8 cellular contexts compared by ENCODE assay signal in the genomic region with DNA sequence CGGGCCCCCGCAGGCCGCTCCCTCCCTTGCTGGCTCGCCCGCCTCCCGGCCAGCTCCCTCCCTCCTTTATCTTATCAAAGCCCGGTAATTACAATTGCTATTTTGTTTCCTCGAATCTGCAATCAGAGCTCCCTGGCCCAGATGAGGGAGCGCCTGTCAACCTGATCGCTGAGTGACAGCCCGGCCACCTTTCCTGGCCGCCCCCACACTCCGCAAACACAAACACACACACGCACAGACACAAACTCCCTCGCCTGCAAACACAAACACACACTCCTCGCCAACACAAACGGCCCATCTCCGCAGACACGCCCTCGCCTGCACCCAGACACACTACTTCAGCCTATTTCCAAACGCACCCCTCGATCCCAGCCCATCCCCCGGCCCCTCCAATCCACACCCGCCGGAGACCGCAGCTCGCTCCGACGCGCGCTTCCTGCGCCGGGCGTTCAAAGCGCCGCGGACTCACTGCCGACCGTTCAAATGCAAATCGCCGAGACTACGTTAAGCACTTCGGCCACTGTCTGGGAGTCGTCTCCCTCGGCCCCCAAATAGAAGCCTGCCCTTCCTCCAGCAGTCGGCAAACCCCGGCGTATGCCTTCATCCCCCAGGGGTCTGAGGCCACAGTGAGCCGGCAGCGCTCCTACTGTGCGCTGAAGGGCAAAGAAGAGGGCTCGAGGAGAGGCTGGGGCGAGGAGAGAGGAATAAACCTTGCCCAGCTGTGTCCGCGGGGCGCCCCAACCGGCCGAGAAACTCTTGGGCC. TPM values are rescaled to one million over a fixed set of nuclear protein-coding genes. Genes with fewer than 3 reads are reported as not detected.
A peak's percentile ranks its signal among the peaks of the same experiment; 100 is the strongest.
DNase-seq lines count a peak whose midpoint lies in the region; ATAC-seq and TF ChIP-seq lines count a peak whose summit lies in the region.

No MANE protein-coding gene starts in this region.

- H3K4me1 Mint-ChIP-seq in activated CD4-positive, alpha-beta T cell treated with anti-CD3 and anti-CD28 coated beads, Interleukin-2, amount 10 ng/mL, durations not matched to agents 24 days and 14 days = peaks cover 38% of the 10 kb centered on the region
- H3K4me1 Mint-ChIP-seq in stimulated activated memory B cell treated with anti-CD40 and anti-IgM and Interleukin-4, amounts not matched to agents 10 μg/mL and 1 μg/mL and 100 μg/mL, for 72 hours = peaks cover 81% of the 10 kb centered on the region

- no peak for ATAC-seq in stimulated activated memory B cell treated with anti-CD40 and anti-IgM and Interleukin-4, amounts not matched to agents 10 μg/mL and 1 μg/mL and 100 μg/mL, for 72 hours

- no peaks in the 10 kb centered on the region for H3K9me3 ChIP-seq in adrenal gland (replicated peaks in 1 of 3)
- H3K9me3 ChIP-seq in iPS-20b (ENCODE audit: insufficient read depth, low read depth, low read length) = no peaks in the 10 kb centered on the region

- peaks cover 41% of the 10 kb centered on the region for H3K36me3 Mint-ChIP-seq in activated CD4-positive, alpha-beta T cell treated with anti-CD3 and anti-CD28 coated beads, Interleukin-2, amount 10 ng/mL, durations not matched to agents 24 days and 14 days (ENCODE audit: low read depth)
- peaks cover 10% of the 10 kb centered on the region for H3K36me3 Mint-ChIP-seq in stimulated activated memory B cell treated with anti-CD40 and anti-IgM and Interleukin-4, amounts not matched to agents 10 μg/mL and 1 μg/mL and 100 μg/mL, for 72 hours

- TF ChIP-seq POLR2A in adrenal gland (IDR thresholded peaks at IDR 0.05) = no peak

- no peak for TF ChIP-seq CTCF in adrenal gland (IDR thresholded peaks at IDR 0.05)

- intact Hi-C loops in activated CD4-positive, alpha-beta T cell treated with anti-CD3 and anti-CD28 coated beads, Interleukin-2, amount 10 ng/mL, durations not matched to agents 24 days and 14 days (cut with micrococcal nuclease) = loop anchor here (10.0 kb wide), 2 partner anchors 614 to 644 kb away; a partner anchor contains a TSS
- intact Hi-C loops in adrenal gland (cut with DNase I) = loop anchor here in 1 of 2 donors (5.0 kb wide), 1 partner anchor 567 kb away; no protein-coding TSS in a partner anchor

- no peak overlapping the region for H3K27ac Mint-ChIP-seq in activated CD4-positive, alpha-beta T cell treated with anti-CD3 and anti-CD28 coated beads, Interleukin-2, amount 10 ng/mL, durations not matched to agents 24 days and 14 days
- peak overlapping the region; percentile 0 for H3K27ac Mint-ChIP-seq in stimulated activated memory B cell treated with anti-CD40 and anti-IgM and Interleukin-4, amounts not matched to agents 10 μg/mL and 1 μg/mL and 100 μg/mL, for 72 hours

- peak; percentile 73 for DNase-seq in activated CD4-positive, alpha-beta T cell treated with anti-CD3 and anti-CD28 coated beads, Interleukin-2, amount 10 ng/mL, durations not matched to agents 24 days and 14 days
- DNase-seq in activated CD4-positive, alpha-beta T cell treated with anti-CD3 and anti-CD28 coated beads, Interleukin-2, amount 50 U/mL, for 4 hours = no peak
- DNase-seq in adrenal gland (peak in 5 of 7 donors; percentile 25 to 35 (median 30)), NCI-H446 treated with DMSO at 0.1 percent for 48 hours (lab: John Stamatoyannopoulos, UW) (no peak), NCI-H1694 treated with DMSO at 0.1 percent for 48 hours (lab: John Stamatoyannopoulos, UW) (no peak)
- no peak for DNase-seq in stimulated activated CD4-positive, alpha-beta T cell treated with anti-CD3 and anti-CD28 coated beads, Interleukin-4, amount 100 ng/mL, for 1 hour

- H3K36me3 ChIP-seq in adrenal gland (replicated peaks in 1 of 2) = no peaks in the 10 kb centered on the region
- no peaks in the 10 kb centered on the region; the same call in 1 of the 2 replicates for H3K36me3 ChIP-seq in iPS-20b (ENCODE audit: insufficient read depth, low read depth, low read length)

- peaks cover 38% of the 10 kb centered on the region for H3K27me3 Mint-ChIP-seq in activated CD4-positive, alpha-beta T cell treated with anti-CD3 and anti-CD28 coated beads, Interleukin-2, amount 10 ng/mL, durations not matched to agents 24 days and 14 days
- H3K27me3 Mint-ChIP-seq in stimulated activated memory B cell treated with anti-CD40 and anti-IgM and Interleukin-4, amounts not matched to agents 10 μg/mL and 1 μg/mL and 100 μg/mL, for 72 hours = peaks cover 45% of the 10 kb centered on the region

- H3K9me3 Mint-ChIP-seq in activated CD4-positive, alpha-beta T cell treated with anti-CD3 and anti-CD28 coated beads, Interleukin-2, amount 10 ng/mL, durations not matched to agents 24 days and 14 days = no peaks in the 10 kb centered on the region
- no peaks in the 10 kb centered on the region for H3K9me3 Mint-ChIP-seq in stimulated activated memory B cell treated with anti-CD40 and anti-IgM and Interleukin-4, amounts not matched to agents 10 μg/mL and 1 μg/mL and 100 μg/mL, for 72 hours

- peak overlapping the region; percentile 30; the same call in 1 of the 2 replicates for H3K9ac ChIP-seq in iPS-20b (ENCODE audit: low read depth, low read length)

- H3K4me1 ChIP-seq in adrenal gland (replicated peaks in 1 of 2) (peaks cover 29 to 41% of the 10 kb centered on the region in 2 donors), iPS-20b (ENCODE audit: insufficient read depth, low read length) (peaks cover 21% of the 10 kb centered on the region)

- WGBS in adrenal gland, 4 donors = 10 to 29% (median 14%) methylated on average over 31 to 58 of the region's 58 CpGs

- H3K4me3 ChIP-seq in adrenal gland = peak overlapping the region in 2 of 4 donors; percentile 9 to 42
- H3K4me3 ChIP-seq in iPS-20b (ENCODE audit: low read length) = peak overlapping the region; percentile 75

- H3K27ac ChIP-seq in adrenal gland (no peak overlapping the region), iPS-20b (ENCODE audit: low read length) (no peak overlapping the region)

- peak overlapping the region; percentile 79 for H3K4me3 Mint-ChIP-seq in activated CD4-positive, alpha-beta T cell treated with anti-CD3 and anti-CD28 coated beads, Interleukin-2, amount 10 ng/mL, durations not matched to agents 24 days and 14 days
- H3K4me3 Mint-ChIP-seq in stimulated activated memory B cell treated with anti-CD40 and anti-IgM and Interleukin-4, amounts not matched to agents 10 μg/mL and 1 μg/mL and 100 μg/mL, for 72 hours = peak overlapping the region; percentile 74

- H3K27me3 ChIP-seq in adrenal gland (peaks cover 37% of the 10 kb centered on the region), iPS-20b (ENCODE audit: insufficient read depth, low read length) (peaks cover 68% of the 10 kb centered on the region)

RNA-seq across cellular contexts. Expression of a gene that starts 3.0 kb away (rescaled TPM):
- 0.35 TPM in 1 of 2 replicates, not detected in the other for total RNA-seq in activated CD4-positive, alpha-beta T cell treated with anti-CD3 and anti-CD28 coated beads, Interleukin-2, amount 10 ng/mL, durations not matched to agents 24 days and 14 days
- total RNA-seq in adrenal gland = not detected
- polyA plus RNA-seq in adrenal gland = not detected

RNA-seq across cellular contexts. Expression of a gene that starts 4.3 kb away (rescaled TPM):
- total RNA-seq in activated CD4-positive, alpha-beta T cell treated with anti-CD3 and anti-CD28 coated beads, Interleukin-2, amount 10 ng/mL, durations not matched to agents 24 days and 14 days = 172 and 175 TPM in 2 replicates
- 10 to 100 TPM; 20.6 to 51.5 (median 36.8) TPM for total RNA-seq in adrenal gland
- 10 to 100 TPM; 14.7 to 23.8 (median 19.8) TPM for polyA plus RNA-seq in adrenal gland

RNA-seq across cellular contexts. Expression of a gene that starts 39.3 kb away (rescaled TPM):
- 99.9 and 102 TPM in 2 replicates for total RNA-seq in activated CD4-positive, alpha-beta T cell treated with anti-CD3 and anti-CD28 coated beads, Interleukin-2, amount 10 ng/mL, durations not matched to agents 24 days and 14 days
- 100 to 1,000 TPM in 1 of 8 donors, 10 to 100 TPM in 7; 32.8 to 102 (median 72.0) TPM for total RNA-seq in adrenal gland
- polyA plus RNA-seq in adrenal gland = 10 to 100 TPM; 55.4 to 81.2 (median 65.5) TPM

Comparison
In these comparisons a context has a peak if more than half of its experiments do, and no peak if none do; other contexts are left out.
1. DNase-seq: peak in activated CD4-positive, alpha-beta T cell treated with anti-CD3 and anti-CD28 coated beads, Interleukin-2, amount 10 ng/mL, durations not matched to agents 24 days and 14 days (single experiment) and adrenal gland (5 of 7); none in activated CD4-positive, alpha-beta T cell treated with anti-CD3 and anti-CD28 coated beads, Interleukin-2, amount 50 U/mL, for 4 hours (0 of 2), NCI-H446 treated with DMSO at 0.1 percent for 48 hours (single experiment), stimulated activated CD4-positive, alpha-beta T cell treated with anti-CD3 and anti-CD28 coated beads, Interleukin-4, amount 100 ng/mL, for 1 hour (single experiment) and NCI-H1694 treated with DMSO at 0.1 percent for 48 hours (single experiment).